ENCODE assay signal across 8 cellular contexts in the genomic region with DNA sequence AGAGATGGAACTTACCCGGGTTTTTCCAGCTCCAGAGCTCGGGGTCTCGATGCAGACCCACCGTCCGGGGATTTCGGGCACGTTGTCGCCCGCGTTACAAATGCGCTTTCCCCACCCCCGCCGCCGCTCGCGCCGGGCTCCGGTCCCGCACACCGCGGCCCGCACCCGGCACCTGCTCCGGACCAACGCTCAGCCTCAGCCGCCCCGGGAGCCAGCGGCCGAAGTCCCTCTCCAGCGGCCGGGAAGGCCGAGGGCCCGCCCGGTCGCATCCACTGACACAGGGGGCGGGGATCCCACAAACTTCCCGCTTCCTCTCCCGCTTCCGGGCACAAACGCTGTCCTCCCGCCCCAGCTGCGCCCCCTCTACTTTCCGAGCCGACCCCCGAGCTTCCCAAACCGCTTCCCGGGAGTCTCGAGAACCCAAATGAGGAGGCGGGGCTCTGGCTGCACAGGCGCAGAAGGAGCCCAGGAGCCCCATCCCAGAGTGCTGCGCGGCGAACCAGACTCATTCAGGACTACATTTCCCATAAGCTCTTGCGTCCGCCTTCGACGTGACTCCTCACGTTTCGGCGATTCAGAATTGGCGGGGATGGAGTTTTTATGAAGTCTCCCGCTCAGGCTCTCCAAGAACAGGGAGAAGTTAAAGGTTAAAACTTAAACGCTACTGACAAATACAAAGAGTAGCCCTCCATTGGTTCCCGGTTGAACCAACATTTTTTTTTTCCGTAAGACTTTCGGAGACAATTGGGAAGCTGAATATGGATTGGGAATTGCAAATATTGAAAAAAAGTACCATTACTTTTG. TPM values are rescaled to one million over a fixed set of nuclear protein-coding genes. Genes with fewer than 3 reads are reported as not detected.
DNase-seq lines count a peak whose midpoint lies in the region; ATAC-seq lines count a peak whose summit lies in the region.

A gene (minus strand): TSS at position 442 of the 804 bp plus-strand sequence. CDS start 2,553 bp downstream, outside the sequence.

- peaks cover 17% of the 10 kb centered on the region for H3K36me3 Mint-ChIP-seq in activated CD4-positive, alpha-beta T cell treated with anti-CD3 and anti-CD28 coated beads, Interleukin-2, amount 10 ng/mL, durations not matched to agents 7 days and 5 days (ENCODE audit: low read depth)
- H3K36me3 Mint-ChIP-seq in dendritic cell treated with granulocyte-macrophage colony-stimulating factor and Interleukin-4, amounts not matched to agents 40 ng/mL and 50 ng/mL, for 4 days (ENCODE audit: low read depth): peaks cover 14% of the 10 kb centered on the region

- CTCF ChIA-PET in activated CD4-positive, alpha-beta T cell treated with anti-CD3 and anti-CD28 coated beads, Interleukin-2, amount 10 ng/mL, durations not matched to agents 7 days and 5 days (lab: Charles Lee): interaction anchor here (0.6 to 1.2 kb wide), 3 partner anchors 11 to 221 kb away, joined by 3 to 4 read pairs (median 3); no protein-coding TSS in a partner anchor

- POLR2A ChIA-PET in activated CD4-positive, alpha-beta T cell treated with anti-CD3 and anti-CD28 coated beads, Interleukin-2, amount 10 ng/mL, durations not matched to agents 7 days and 5 days (lab: Charles Lee): no interaction called here

- peak; percentile 88 for ATAC-seq in GM19324 (IDR thresholded peaks at IDR 0.05; ENCODE audit: low FRiP score, unreplicated experiment)
- peak; percentile 68 for ATAC-seq in HG03469 (IDR thresholded peaks at IDR 0.05; ENCODE audit: unreplicated experiment)
- peak; percentile 94 for ATAC-seq in left lobe of liver

- H3K4me1 ChIP-seq in BLaER1: peaks cover 29% of the 10 kb centered on the region

- peaks cover 19% of the 10 kb centered on the region for H3K36me3 ChIP-seq in BLaER1

- intact Hi-C loops in dendritic cell treated with granulocyte-macrophage colony-stimulating factor and Interleukin-4, amounts not matched to agents 40 ng/mL and 50 ng/mL, for 4 days (cut with micrococcal nuclease): loop anchor here (10.0 kb wide), 4 partner anchors 181 to 741 kb away; a partner anchor contains a TSS

- peak within 1 kb of the TSS; percentile 100 for H3K4me3 Mint-ChIP-seq in activated CD4-positive, alpha-beta T cell treated with anti-CD3 and anti-CD28 coated beads, Interleukin-2, amount 10 ng/mL, durations not matched to agents 7 days and 5 days
- H3K4me3 Mint-ChIP-seq in dendritic cell treated with granulocyte-macrophage colony-stimulating factor and Interleukin-4, amounts not matched to agents 40 ng/mL and 50 ng/mL, for 4 days: peak within 1 kb of the TSS; percentile 99

- peak within 1 kb of the TSS; percentile 90 for H3K9ac ChIP-seq in BLaER1

- H4K20me1 ChIP-seq in BLaER1: peaks cover 24% of the 10 kb centered on the region

- H3K9me3 ChIP-seq in BLaER1: peaks cover 12% of the 10 kb centered on the region

- peaks cover 9% of the 10 kb centered on the region for H3K9me3 Mint-ChIP-seq in activated CD4-positive, alpha-beta T cell treated with anti-CD3 and anti-CD28 coated beads, Interleukin-2, amount 10 ng/mL, durations not matched to agents 7 days and 5 days
- H3K9me3 Mint-ChIP-seq in dendritic cell treated with granulocyte-macrophage colony-stimulating factor and Interleukin-4, amounts not matched to agents 40 ng/mL and 50 ng/mL, for 4 days: peaks cover 7% of the 10 kb centered on the region

- DNase-seq in NCI-H526 treated with DMSO at 0.1 percent for 48 hours (lab: John Stamatoyannopoulos, UW) (peak; percentile 90), left lobe of liver (ENCODE audit: low spot score) (peak; percentile 95)
- peak; percentile 89 for DNase-seq in activated CD4-positive, alpha-beta T cell treated with anti-CD3 and anti-CD28 coated beads, Interleukin-2, amount 10 ng/mL, durations not matched to agents 7 days and 5 days
- DNase-seq in stimulated activated CD4-positive, alpha-beta T cell treated with anti-CD3 and anti-CD28 coated beads, Interleukin-2, amount 100 ng/mL, for 24 hours: peak; percentile 83 to 86

- peak within 1 kb of the TSS; percentile 96 for H3K27ac Mint-ChIP-seq in activated CD4-positive, alpha-beta T cell treated with anti-CD3 and anti-CD28 coated beads, Interleukin-2, amount 10 ng/mL, durations not matched to agents 7 days and 5 days
- H3K27ac Mint-ChIP-seq in dendritic cell treated with granulocyte-macrophage colony-stimulating factor and Interleukin-4, amounts not matched to agents 40 ng/mL and 50 ng/mL, for 4 days: peak within 1 kb of the TSS; percentile 90

- H3K27me3 Mint-ChIP-seq in activated CD4-positive, alpha-beta T cell treated with anti-CD3 and anti-CD28 coated beads, Interleukin-2, amount 10 ng/mL, durations not matched to agents 7 days and 5 days: peaks cover 19% of the 10 kb centered on the region
- H3K27me3 Mint-ChIP-seq in dendritic cell treated with granulocyte-macrophage colony-stimulating factor and Interleukin-4, amounts not matched to agents 40 ng/mL and 50 ng/mL, for 4 days: peaks cover 9% of the 10 kb centered on the region

- H3K4me1 Mint-ChIP-seq in activated CD4-positive, alpha-beta T cell treated with anti-CD3 and anti-CD28 coated beads, Interleukin-2, amount 10 ng/mL, durations not matched to agents 7 days and 5 days: peaks cover 35% of the 10 kb centered on the region
- H3K4me1 Mint-ChIP-seq in dendritic cell treated with granulocyte-macrophage colony-stimulating factor and Interleukin-4, amounts not matched to agents 40 ng/mL and 50 ng/mL, for 4 days (ENCODE audit: low read depth): peaks cover 22% of the 10 kb centered on the region

- H3K27ac ChIP-seq in BLaER1: peak within 1 kb of the TSS; percentile 82

- H3K4me3 ChIP-seq in BLaER1: peak within 1 kb of the TSS; percentile 93

- peak within 1 kb of the TSS; percentile 96 for H3K4me2 ChIP-seq in BLaER1

- H3K27me3 ChIP-seq in BLaER1: no peaks in the 10 kb centered on the region

RNA-seq across cellular contexts. Expression of the gene that starts here (rescaled TPM):
- total RNA-seq in activated CD4-positive, alpha-beta T cell treated with anti-CD3 and anti-CD28 coated beads, Interleukin-2, amount 10 ng/mL, durations not matched to agents 7 days and 5 days: 1 to 10 TPM; 4.1 to 5.9 TPM
- total RNA-seq in left lobe of liver: 3.5 TPM

Comparison
In these comparisons a context has a peak if more than half of its experiments do, and no peak if none do; other contexts are left out.
1. Peak in every context shown above with its lines: DNase-seq, ATAC-seq, H3K4me3 ChIP-seq and H3K27ac ChIP-seq.